In the genomic region with DNA sequence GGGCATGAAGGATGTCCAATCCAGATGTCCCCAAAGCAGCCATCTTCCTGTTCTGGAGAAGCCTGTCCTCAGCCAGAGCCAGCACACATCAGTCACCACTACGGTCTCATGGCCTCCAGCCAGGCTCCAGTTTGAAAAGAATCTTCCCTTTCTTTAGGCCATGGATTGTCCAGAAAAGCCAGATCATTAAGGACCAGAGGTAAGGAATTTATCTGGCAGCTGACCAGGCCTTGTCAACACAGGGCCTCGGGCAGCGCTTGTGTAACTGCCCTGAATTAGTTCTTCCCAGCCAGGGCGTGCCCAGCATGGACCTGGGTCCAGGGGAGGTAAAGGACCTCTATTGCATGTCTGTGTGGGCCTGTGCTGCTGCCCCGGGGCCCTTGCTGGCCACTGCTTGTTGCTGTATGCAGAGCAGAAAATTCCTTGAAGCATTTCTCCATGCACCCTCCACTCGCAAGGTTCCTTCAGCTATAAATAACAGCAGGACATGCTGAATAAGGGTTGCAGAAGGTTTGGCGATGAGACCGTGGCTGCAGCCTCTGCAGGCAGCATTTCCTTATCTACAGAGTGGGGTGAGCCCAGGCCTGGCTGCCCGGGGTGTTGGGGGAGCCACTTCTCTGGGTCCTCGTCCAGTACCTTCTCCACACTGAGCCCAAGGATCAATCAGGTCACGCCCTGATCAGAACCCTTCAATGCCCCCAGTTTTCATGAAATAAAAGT, we compare ENCODE assay signal across 1 cellular context.
TF ChIP-seq lines count a peak whose summit lies in the region.

No MANE protein-coding gene starts in this region.

TF ChIP-seq in HepG2, 621 proteins besides CTCF, POLR2A, EP300 and RAD21 (continued from another document):
- TF ChIP-seq, protein P1, sequence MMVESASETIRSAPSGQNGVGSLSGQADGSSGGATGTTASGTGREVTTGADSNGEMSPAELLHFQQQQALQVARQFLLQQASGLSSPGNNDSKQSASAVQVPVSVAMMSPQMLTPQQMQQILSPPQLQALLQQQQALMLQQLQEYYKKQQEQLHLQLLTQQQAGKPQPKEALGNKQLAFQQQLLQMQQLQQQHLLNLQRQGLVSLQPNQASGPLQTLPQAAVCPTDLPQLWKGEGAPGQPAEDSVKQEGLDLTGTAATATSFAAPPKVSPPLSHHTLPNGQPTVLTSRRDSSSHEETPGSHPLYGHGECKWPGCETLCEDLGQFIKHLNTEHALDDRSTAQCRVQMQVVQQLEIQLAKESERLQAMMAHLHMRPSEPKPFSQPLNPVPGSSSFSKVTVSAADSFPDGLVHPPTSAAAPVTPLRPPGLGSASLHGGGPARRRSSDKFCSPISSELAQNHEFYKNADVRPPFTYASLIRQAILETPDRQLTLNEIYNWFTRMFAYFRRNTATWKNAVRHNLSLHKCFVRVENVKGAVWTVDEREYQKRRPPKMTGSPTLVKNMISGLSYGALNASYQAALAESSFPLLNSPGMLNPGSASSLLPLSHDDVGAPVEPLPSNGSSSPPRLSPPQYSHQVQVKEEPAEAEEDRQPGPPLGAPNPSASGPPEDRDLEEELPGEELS (CRISPR knock-in tag; IDR thresholded peaks at IDR 0.05) = peak; percentile 29; the same call in 1 of the 2 replicates
- TF ChIP-seq ZSCAN9 (CRISPR knock-in tag; IDR thresholded peaks at IDR 0.05; ENCODE audit: borderline replicate concordance) (0 out of 2 replicates have a peak, but pooled peaks have one; percentile 29), ELF3 (CRISPR knock-in tag; IDR thresholded peaks at IDR 0.05) (0 out of 2 replicates have a peak, but pooled peaks have one; percentile 38), NKX3-1 (CRISPR knock-in tag; IDR thresholded peaks at IDR 0.05) (no peak), SAP130 (CRISPR knock-in tag; IDR thresholded peaks at IDR 0.05; ENCODE audit: low read depth) (peak; percentile 66; the same call in 1 of the 2 replicates), ZNF34 (CRISPR knock-in tag; IDR thresholded peaks at IDR 0.05; ENCODE audit: borderline replicate concordance) (no peak), ZNF678 (CRISPR knock-in tag; IDR thresholded peaks at IDR 0.05) (no peak), SP5 (CRISPR knock-in tag; IDR thresholded peaks at IDR 0.05; ENCODE audit: borderline replicate concordance, low read depth) (0 out of 2 replicates have a peak, but pooled peaks have one; percentile 17), RARA (CRISPR knock-in tag; IDR thresholded peaks at IDR 0.05) (peak; percentile 37; the same call in 1 of the 2 replicates), MED13 (CRISPR knock-in tag; IDR thresholded peaks at IDR 0.05) (0 out of 2 replicates have a peak, but pooled peaks have one; percentile 30), HIVEP1 (CRISPR knock-in tag; IDR thresholded peaks at IDR 0.05) (peak; percentile 13; the same call in 1 of the 2 replicates), LCORL (IDR thresholded peaks at IDR 0.05) (no peak), LCORL (CRISPR knock-in tag; IDR thresholded peaks at IDR 0.05) (peak; percentile 86), FOXO1 (CRISPR knock-in tag; IDR thresholded peaks at IDR 0.05) (peak; percentile 65; the same call in 1 of the 2 replicates), ZNF234 (CRISPR knock-in tag; conservative IDR thresholded peaks at IDR 0.05) (no peak), PCBP1 (IDR thresholded peaks at IDR 0.05; ENCODE audit: borderline replicate concordance, low read depth, low read length) (no peak), FOXK2 (IDR thresholded peaks at IDR 0.05) (peak; percentile 29; the same call in 1 of the 2 replicates), TBP (CRISPR knock-in tag; IDR thresholded peaks at IDR 0.05) (no peak), FOXA1 (IDR thresholded peaks at IDR 0.05) (no peak), FOXA1 (CRISPR knock-in tag; IDR thresholded peaks at IDR 0.05) (peak; percentile 89)
- TF ChIP-seq, protein P2, sequence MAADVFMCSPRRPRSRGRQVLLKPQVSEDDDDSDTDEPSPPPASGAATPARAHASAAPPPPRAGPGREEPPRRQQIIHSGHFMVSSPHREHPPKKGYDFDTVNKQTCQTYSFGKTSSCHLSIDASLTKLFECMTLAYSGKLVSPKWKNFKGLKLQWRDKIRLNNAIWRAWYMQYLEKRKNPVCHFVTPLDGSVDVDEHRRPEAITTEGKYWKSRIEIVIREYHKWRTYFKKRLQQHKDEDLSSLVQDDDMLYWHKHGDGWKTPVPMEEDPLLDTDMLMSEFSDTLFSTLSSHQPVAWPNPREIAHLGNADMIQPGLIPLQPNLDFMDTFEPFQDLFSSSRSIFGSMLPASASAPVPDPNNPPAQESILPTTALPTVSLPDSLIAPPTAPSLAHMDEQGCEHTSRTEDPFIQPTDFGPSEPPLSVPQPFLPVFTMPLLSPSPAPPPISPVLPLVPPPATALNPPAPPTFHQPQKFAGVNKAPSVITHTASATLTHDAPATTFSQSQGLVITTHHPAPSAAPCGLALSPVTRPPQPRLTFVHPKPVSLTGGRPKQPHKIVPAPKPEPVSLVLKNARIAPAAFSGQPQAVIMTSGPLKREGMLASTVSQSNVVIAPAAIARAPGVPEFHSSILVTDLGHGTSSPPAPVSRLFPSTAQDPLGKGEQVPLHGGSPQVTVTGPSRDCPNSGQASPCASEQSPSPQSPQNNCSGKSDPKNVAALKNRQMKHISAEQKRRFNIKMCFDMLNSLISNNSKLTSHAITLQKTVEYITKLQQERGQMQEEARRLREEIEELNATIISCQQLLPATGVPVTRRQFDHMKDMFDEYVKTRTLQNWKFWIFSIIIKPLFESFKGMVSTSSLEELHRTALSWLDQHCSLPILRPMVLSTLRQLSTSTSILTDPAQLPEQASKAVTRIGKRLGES (CRISPR knock-in tag; IDR thresholded peaks at IDR 0.05; ENCODE audit: borderline replicate concordance) = no peak
- TF ChIP-seq, protein P3, sequence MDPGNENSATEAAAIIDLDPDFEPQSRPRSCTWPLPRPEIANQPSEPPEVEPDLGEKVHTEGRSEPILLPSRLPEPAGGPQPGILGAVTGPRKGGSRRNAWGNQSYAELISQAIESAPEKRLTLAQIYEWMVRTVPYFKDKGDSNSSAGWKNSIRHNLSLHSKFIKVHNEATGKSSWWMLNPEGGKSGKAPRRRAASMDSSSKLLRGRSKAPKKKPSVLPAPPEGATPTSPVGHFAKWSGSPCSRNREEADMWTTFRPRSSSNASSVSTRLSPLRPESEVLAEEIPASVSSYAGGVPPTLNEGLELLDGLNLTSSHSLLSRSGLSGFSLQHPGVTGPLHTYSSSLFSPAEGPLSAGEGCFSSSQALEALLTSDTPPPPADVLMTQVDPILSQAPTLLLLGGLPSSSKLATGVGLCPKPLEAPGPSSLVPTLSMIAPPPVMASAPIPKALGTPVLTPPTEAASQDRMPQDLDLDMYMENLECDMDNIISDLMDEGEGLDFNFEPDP (CRISPR knock-in tag; conservative IDR thresholded peaks at IDR 0.05) = no peak
- TF ChIP-seq, protein P4, sequence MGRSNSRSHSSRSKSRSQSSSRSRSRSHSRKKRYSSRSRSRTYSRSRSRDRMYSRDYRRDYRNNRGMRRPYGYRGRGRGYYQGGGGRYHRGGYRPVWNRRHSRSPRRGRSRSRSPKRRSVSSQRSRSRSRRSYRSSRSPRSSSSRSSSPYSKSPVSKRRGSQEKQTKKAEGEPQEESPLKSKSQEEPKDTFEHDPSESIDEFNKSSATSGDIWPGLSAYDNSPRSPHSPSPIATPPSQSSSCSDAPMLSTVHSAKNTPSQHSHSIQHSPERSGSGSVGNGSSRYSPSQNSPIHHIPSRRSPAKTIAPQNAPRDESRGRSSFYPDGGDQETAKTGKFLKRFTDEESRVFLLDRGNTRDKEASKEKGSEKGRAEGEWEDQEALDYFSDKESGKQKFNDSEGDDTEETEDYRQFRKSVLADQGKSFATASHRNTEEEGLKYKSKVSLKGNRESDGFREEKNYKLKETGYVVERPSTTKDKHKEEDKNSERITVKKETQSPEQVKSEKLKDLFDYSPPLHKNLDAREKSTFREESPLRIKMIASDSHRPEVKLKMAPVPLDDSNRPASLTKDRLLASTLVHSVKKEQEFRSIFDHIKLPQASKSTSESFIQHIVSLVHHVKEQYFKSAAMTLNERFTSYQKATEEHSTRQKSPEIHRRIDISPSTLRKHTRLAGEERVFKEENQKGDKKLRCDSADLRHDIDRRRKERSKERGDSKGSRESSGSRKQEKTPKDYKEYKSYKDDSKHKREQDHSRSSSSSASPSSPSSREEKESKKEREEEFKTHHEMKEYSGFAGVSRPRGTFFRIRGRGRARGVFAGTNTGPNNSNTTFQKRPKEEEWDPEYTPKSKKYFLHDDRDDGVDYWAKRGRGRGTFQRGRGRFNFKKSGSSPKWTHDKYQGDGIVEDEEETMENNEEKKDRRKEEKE (IDR thresholded peaks at IDR 0.05) = no peak
- TF ChIP-seq, protein P5, sequence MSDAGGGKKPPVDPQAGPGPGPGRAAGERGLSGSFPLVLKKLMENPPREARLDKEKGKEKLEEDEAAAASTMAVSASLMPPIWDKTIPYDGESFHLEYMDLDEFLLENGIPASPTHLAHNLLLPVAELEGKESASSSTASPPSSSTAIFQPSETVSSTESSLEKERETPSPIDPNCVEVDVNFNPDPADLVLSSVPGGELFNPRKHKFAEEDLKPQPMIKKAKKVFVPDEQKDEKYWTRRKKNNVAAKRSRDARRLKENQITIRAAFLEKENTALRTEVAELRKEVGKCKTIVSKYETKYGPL (CRISPR knock-in tag; IDR thresholded peaks at IDR 0.05) = peak; percentile 85; the same call in 1 of the 2 replicates
- TF ChIP-seq, protein P6, sequence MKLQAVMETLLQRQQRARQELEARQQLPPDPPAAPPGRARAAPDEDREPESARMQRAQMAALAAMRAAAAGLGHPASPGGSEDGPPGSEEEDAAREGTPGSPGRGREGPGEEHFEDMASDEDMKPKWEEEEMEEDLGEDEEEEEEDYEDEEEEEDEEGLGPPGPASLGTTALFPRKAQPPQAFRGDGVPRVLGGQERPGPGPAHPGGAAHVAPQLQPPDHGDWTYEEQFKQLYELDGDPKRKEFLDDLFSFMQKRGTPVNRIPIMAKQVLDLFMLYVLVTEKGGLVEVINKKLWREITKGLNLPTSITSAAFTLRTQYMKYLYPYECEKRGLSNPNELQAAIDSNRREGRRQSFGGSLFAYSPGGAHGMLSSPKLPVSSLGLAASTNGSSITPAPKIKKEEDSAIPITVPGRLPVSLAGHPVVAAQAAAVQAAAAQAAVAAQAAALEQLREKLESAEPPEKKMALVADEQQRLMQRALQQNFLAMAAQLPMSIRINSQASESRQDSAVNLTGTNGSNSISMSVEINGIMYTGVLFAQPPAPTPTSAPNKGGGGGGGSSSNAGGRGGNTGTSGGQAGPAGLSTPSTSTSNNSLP (IDR thresholded peaks at IDR 0.05; ENCODE audit: low read depth, low read length) = peak; percentile 54; the same call in 1 of the 2 replicates
